Comparison of ENCODE assay signal across 11 cellular contexts in genomic region chr17:43270552-43271504, GRCh38. TPM values are rescaled to one million over a fixed set of nuclear protein-coding genes. Genes with fewer than 3 reads are reported as not detected.
A peak's percentile ranks its signal among the peaks of the same experiment; 100 is the strongest.
DNase-seq lines count a peak whose midpoint lies in the region; ATAC-seq and TF ChIP-seq lines count a peak whose summit lies in the region.
"Not testable (repeated sequence)": the region's sequence is repeated elsewhere in the genome, so short reads cannot be mapped to it uniquely, and the experiment has no call there.
"Had no signal": no experiment of that assay in that cellular context is flagged by ENCODE, and none has a peak within 500 bp of the region (broad histone marks: within the 10 kb centered on the region; RNA-seq: fewer than 3 reads in every experiment).

No MANE protein-coding gene starts in this region.

- not testable (repeated sequence) for H3K27ac ChIP-seq in HCT116 (ENCODE audit: low read depth, low read length)

- not testable (repeated sequence) for H3K4me2 ChIP-seq in HCT116 (ENCODE audit: low read length)

- not testable (repeated sequence) for DNase-seq in HCT116 (ENCODE audit: low read depth, low spot score); WTC11 (ENCODE audit: low spot score); activated CD8-positive, alpha-beta memory T cell treated with anti-CD3 and anti-CD28 coated beads, Interleukin-2, amount 10 ng/mL, durations not matched to agents 7 days and 5 days; activated naive CD8-positive, alpha-beta T cell treated with anti-CD3 and anti-CD28 coated beads, Interleukin-2, amount 50 U/mL, for 24 hours; left lobe of liver (ENCODE audit: low spot score); naive thymus-derived CD8-positive, alpha-beta T cell

- H2AFZ ChIP-seq in HCT116 (ENCODE audit: low read depth, low read length, poor library complexity, severe bottlenecking): not testable (repeated sequence)

- H3K9ac ChIP-seq in HCT116 (ENCODE audit: low read length): not testable (repeated sequence)

- H3K36me3 Mint-ChIP-seq in WTC11; activated CD8-positive, alpha-beta memory T cell treated with anti-CD3 and anti-CD28 coated beads, Interleukin-2, amount 10 ng/mL, durations not matched to agents 7 days and 5 days; activated naive CD8-positive, alpha-beta T cell treated with anti-CD3 and anti-CD28 coated beads, Interleukin-2, amount 50 U/mL, for 24 hours (ENCODE audit: low read depth); naive thymus-derived CD8-positive, alpha-beta T cell; stimulated activated memory B cell treated with anti-CD40 and anti-IgM and Interleukin-4, amounts not matched to agents 10 μg/mL and 1 μg/mL and 100 μg/mL, for 72 hours: not testable (repeated sequence)

- not testable (repeated sequence) for H3K4me1 Mint-ChIP-seq in WTC11; activated CD8-positive, alpha-beta memory T cell treated with anti-CD3 and anti-CD28 coated beads, Interleukin-2, amount 10 ng/mL, durations not matched to agents 7 days and 5 days; activated naive CD8-positive, alpha-beta T cell treated with anti-CD3 and anti-CD28 coated beads, Interleukin-2, amount 50 U/mL, for 24 hours; naive thymus-derived CD8-positive, alpha-beta T cell; stimulated activated memory B cell treated with anti-CD40 and anti-IgM and Interleukin-4, amounts not matched to agents 10 μg/mL and 1 μg/mL and 100 μg/mL, for 72 hours

- not testable (repeated sequence) for H3K27ac Mint-ChIP-seq in WTC11; activated CD8-positive, alpha-beta memory T cell treated with anti-CD3 and anti-CD28 coated beads, Interleukin-2, amount 10 ng/mL, durations not matched to agents 7 days and 5 days; activated naive CD8-positive, alpha-beta T cell treated with anti-CD3 and anti-CD28 coated beads, Interleukin-2, amount 50 U/mL, for 24 hours; naive thymus-derived CD8-positive, alpha-beta T cell; stimulated activated memory B cell treated with anti-CD40 and anti-IgM and Interleukin-4, amounts not matched to agents 10 μg/mL and 1 μg/mL and 100 μg/mL, for 72 hours

- not testable (repeated sequence) for H3K9me2 ChIP-seq in HCT116 (ENCODE audit: insufficient read depth)

- not testable (repeated sequence) for H3K27me3 Mint-ChIP-seq in WTC11 (ENCODE audit: low read depth); activated CD8-positive, alpha-beta memory T cell treated with anti-CD3 and anti-CD28 coated beads, Interleukin-2, amount 10 ng/mL, durations not matched to agents 7 days and 5 days; activated naive CD8-positive, alpha-beta T cell treated with anti-CD3 and anti-CD28 coated beads, Interleukin-2, amount 50 U/mL, for 24 hours; naive thymus-derived CD8-positive, alpha-beta T cell; stimulated activated memory B cell treated with anti-CD40 and anti-IgM and Interleukin-4, amounts not matched to agents 10 μg/mL and 1 μg/mL and 100 μg/mL, for 72 hours

- ATAC-seq in HCT116: peak; percentile 84
- ATAC-seq in WTC11: peak; percentile 30
- ATAC-seq in activated CD8-positive, alpha-beta memory T cell treated with anti-CD3 and anti-CD28 coated beads, Interleukin-2, amount 10 ng/mL, durations not matched to agents 7 days and 5 days: peak; percentile 71
- ATAC-seq in activated naive CD8-positive, alpha-beta T cell treated with anti-CD3 and anti-CD28 coated beads, Interleukin-2, amount 50 U/mL, for 24 hours: peak; percentile 66
- peak; percentile 27 for ATAC-seq in left lobe of liver
- peak; percentile 25 to 32 for ATAC-seq in naive thymus-derived CD8-positive, alpha-beta T cell
- ATAC-seq in stimulated activated memory B cell treated with anti-CD40 and anti-IgM and Interleukin-4, amounts not matched to agents 10 μg/mL and 1 μg/mL and 100 μg/mL, for 72 hours: peak; percentile 47

- H3K79me2 ChIP-seq in HCT116 (ENCODE audit: insufficient read depth, low read length): not testable (repeated sequence)

- H3K27me3 ChIP-seq in HCT116 (ENCODE audit: insufficient read depth, low read length): not testable (repeated sequence)

- TF ChIP-seq POLR2A in HCT116 (IDR thresholded peaks at IDR 0.05; ENCODE audit: borderline replicate concordance, extremely low read depth, insufficient read depth, insufficient read length): not testable (repeated sequence)

- TF ChIP-seq CTCF in HCT116 (IDR thresholded peaks at IDR 0.05 in 2 of 3, conservative IDR thresholded peaks at IDR 0.05 in 1 of 3; ENCODE audit: borderline replicate concordance in 1 of 3, insufficient read depth in 1 of 3, low read depth in 2 of 3, low read length in 2 of 3); WTC11 (IDR thresholded peaks at IDR 0.05): not testable (repeated sequence)

- not testable (repeated sequence) for H3K4me3 ChIP-seq in HCT116 (replicated peaks in 1 of 2; ENCODE audit: low read depth in 1 of 2, low read length in 2 of 2)

- not testable (repeated sequence) for H4K20me1 ChIP-seq in HCT116 (ENCODE audit: insufficient read depth)

- H3K36me3 ChIP-seq in HCT116 (ENCODE audit: control insufficient read depth in 1 of 2, insufficient read depth in 2 of 2, low read length in 2 of 2): not testable (repeated sequence)

- H3K4me3 Mint-ChIP-seq in WTC11; activated CD8-positive, alpha-beta memory T cell treated with anti-CD3 and anti-CD28 coated beads, Interleukin-2, amount 10 ng/mL, durations not matched to agents 7 days and 5 days; activated naive CD8-positive, alpha-beta T cell treated with anti-CD3 and anti-CD28 coated beads, Interleukin-2, amount 50 U/mL, for 24 hours; naive thymus-derived CD8-positive, alpha-beta T cell; stimulated activated memory B cell treated with anti-CD40 and anti-IgM and Interleukin-4, amounts not matched to agents 10 μg/mL and 1 μg/mL and 100 μg/mL, for 72 hours: not testable (repeated sequence)

- POLR2A ChIA-PET in HCT116 (lab: Charles Lee); WTC11 (lab: Charles Lee); naive thymus-derived CD8-positive, alpha-beta T cell (lab: Charles Lee): not testable (repeated sequence)

- RAD21 ChIA-PET in HCT116 (lab: Charles Lee; ENCODE audit: low non-redundant PET in 1 of 2, low total read pairs in 2 of 2, uncharacterized antibody in 2 of 2, unreplicated experiment in 2 of 2): not testable (repeated sequence)

- CTCF ChIA-PET in HCT116 (lab: Charles Lee); WTC11 (lab: Charles Lee); activated CD8-positive, alpha-beta memory T cell treated with anti-CD3 and anti-CD28 coated beads, Interleukin-2, amount 10 ng/mL, durations not matched to agents 7 days and 5 days (lab: Charles Lee): not testable (repeated sequence)

- not testable (repeated sequence) for BruUV-seq in HCT116 (replicated peaks; lab: Mats Ljungman, UMichigan)

- TF ChIP-seq RAD21 in HCT116 (IDR thresholded peaks at IDR 0.05; ENCODE audit: low read depth): not testable (repeated sequence)

- intact Hi-C loops in HCT116 (cut with micrococcal nuclease): not testable (repeated sequence)

- H3K9me3 ChIP-seq in HCT116 (ENCODE audit: control insufficient read depth in 1 of 2, insufficient read depth in 1 of 2, low read depth in 1 of 2, low read length in 2 of 2): not testable (repeated sequence)

- H3K9me3 Mint-ChIP-seq in WTC11; activated CD8-positive, alpha-beta memory T cell treated with anti-CD3 and anti-CD28 coated beads, Interleukin-2, amount 10 ng/mL, durations not matched to agents 7 days and 5 days (ENCODE audit: low read depth); activated naive CD8-positive, alpha-beta T cell treated with anti-CD3 and anti-CD28 coated beads, Interleukin-2, amount 50 U/mL, for 24 hours; naive thymus-derived CD8-positive, alpha-beta T cell; stimulated activated memory B cell treated with anti-CD40 and anti-IgM and Interleukin-4, amounts not matched to agents 10 μg/mL and 1 μg/mL and 100 μg/mL, for 72 hours: not testable (repeated sequence)

- not testable (repeated sequence) for H3K4me1 ChIP-seq in HCT116 (ENCODE audit: control insufficient read depth in 1 of 2, insufficient read depth in 2 of 2, low read length in 2 of 2)

RNA-seq across cellular contexts. Expression of gene RNU2-1, which starts 37.1 kb away (rescaled TPM):
- 5,800 TPM for total RNA-seq in HCT116 (2021; ENCODE audit: unreplicated experiment)
- not detected in 2 replicates for polyA plus RNA-seq in HCT116 (2012)
- 5,207 to 6,122 TPM (median 5,885 TPM) in 3 replicates for total RNA-seq in WTC11 (2021)
- 1,000 to 10,000 TPM; 3,839 to 7,603 TPM for total RNA-seq in activated CD8-positive, alpha-beta memory T cell treated with anti-CD3 and anti-CD28 coated beads, Interleukin-2, amount 10 ng/mL, durations not matched to agents 7 days and 5 days
- 2,459 TPM for total RNA-seq in left lobe of liver
- 1,000 to 10,000 TPM; 8,620 to 8,904 TPM for total RNA-seq in naive thymus-derived CD8-positive, alpha-beta T cell
- not detected for polyA plus RNA-seq in naive thymus-derived CD8-positive, alpha-beta T cell
- total RNA-seq: Daoy, G401, M059J had no signal
- polyA plus RNA-seq: AG04450 had no signal

RNA-seq across cellular contexts. Expression of gene CCDC200, which starts 42.4 kb away (rescaled TPM):
- total RNA-seq in HCT116 (2021; ENCODE audit: unreplicated experiment) (not detected), WTC11 (2021) (not detected in 3 replicates), left lobe of liver (not detected)
- polyA plus RNA-seq in HCT116 (2012): 0.52 and 0.85 TPM in 2 replicates
- total RNA-seq in activated CD8-positive, alpha-beta memory T cell treated with anti-CD3 and anti-CD28 coated beads, Interleukin-2, amount 10 ng/mL, durations not matched to agents 7 days and 5 days: not detected
- total RNA-seq in naive thymus-derived CD8-positive, alpha-beta T cell: 1 to 10 TPM; 1.4 to 2.1 TPM
- polyA plus RNA-seq in naive thymus-derived CD8-positive, alpha-beta T cell: under 1 TPM in 2 of 3 donors, not detected in 1; 0.69 to 0.73 TPM
- total RNA-seq: Daoy, G401, M059J had no signal
- polyA plus RNA-seq: AG04450 had no signal

RNA-seq across cellular contexts. Expression of gene TMEM106A, which starts 59.2 kb away (rescaled TPM):
- 3.5 TPM for total RNA-seq in HCT116 (2021; ENCODE audit: unreplicated experiment)
- polyA plus RNA-seq in HCT116 (2012): 1.9 and 2.3 TPM in 2 replicates
- total RNA-seq in WTC11 (2021): 3.8 to 4.4 TPM (median 4.2 TPM) in 3 replicates
- total RNA-seq in activated CD8-positive, alpha-beta memory T cell treated with anti-CD3 and anti-CD28 coated beads, Interleukin-2, amount 10 ng/mL, durations not matched to agents 7 days and 5 days: 10 to 100 TPM; 13.8 to 23.1 TPM
- total RNA-seq in left lobe of liver: 2.1 TPM
- total RNA-seq in naive thymus-derived CD8-positive, alpha-beta T cell: 10 to 100 TPM; 17.3 to 18.0 TPM
- 1 to 10 TPM; 4.1 to 5.5 (median 4.2) TPM for polyA plus RNA-seq in naive thymus-derived CD8-positive, alpha-beta T cell
- total RNA-seq: G401 had no signal

Comparison
In these comparisons a context has a peak if more than half of its experiments do, and no peak if none do; other contexts are left out.
1. ATAC-seq: peak in every context shown above with its lines; median percentile 84 in HCT116; 71 in activated CD8-positive, alpha-beta memory T cell treated with anti-CD3 and anti-CD28 coated beads, Interleukin-2, amount 10 ng/mL, durations not matched to agents 7 days and 5 days; 66 in activated naive CD8-positive, alpha-beta T cell treated with anti-CD3 and anti-CD28 coated beads, Interleukin-2, amount 50 U/mL, for 24 hours; 47 in stimulated activated memory B cell treated with anti-CD40 and anti-IgM and Interleukin-4, amounts not matched to agents 10 μg/mL and 1 μg/mL and 100 μg/mL, for 72 hours; 30 in WTC11; 28 in naive thymus-derived CD8-positive, alpha-beta T cell; 27 in left lobe of liver.